ENCODE assay signal across 23 cellular contexts in genomic region chr12:131690320-131690719, GRCh38. TPM values are rescaled to one million over a fixed set of nuclear protein-coding genes. Genes with fewer than 3 reads are reported as not detected.
DNase-seq lines count a peak whose midpoint lies in the region; ATAC-seq, FAIRE-seq and TF ChIP-seq lines count a peak whose summit lies in the region.
"Had no signal": no experiment of that assay in that cellular context is flagged by ENCODE, and none has a peak within 500 bp of the region (broad histone marks: within the 10 kb centered on the region; RNA-seq: fewer than 3 reads in every experiment).

No MANE protein-coding gene starts in this region.

- H2BK5ac ChIP-seq in H1 (ENCODE audit: low read depth, low read length) (no peak overlapping the region), trophoblast cell (ENCODE audit: low read depth, low read length, poor library complexity) (no peak overlapping the region)

- intact Hi-C loops in cardiac septum (cut with DNase I), result no loop called here

- H2BK20ac ChIP-seq in H1 (ENCODE audit: low read length), result 0 out of 2 replicates have a peak overlapping the region, but pooled peaks have one; percentile 21

- H3K4me2 ChIP-seq in H1 (ENCODE audit: insufficient read depth in 1 of 2, low read depth in 2 of 2, low read length in 2 of 2), result no peak overlapping the region
- H3K4me2 ChIP-seq in trophoblast cell (ENCODE audit: low read length), result no peak overlapping the region
- H3K4me2 ChIP-seq: BLaER1 had no signal

- POLR2A ChIA-PET in H1 (lab: Charles Lee; ENCODE audit: partially characterized antibody), result no interaction called here
- POLR2A ChIA-PET in activated CD4-positive, alpha-beta T cell treated with anti-CD3 and anti-CD28 coated beads, Interleukin-2, amount 10 ng/mL, durations not matched to agents 7 days and 5 days (lab: Charles Lee), result no interaction called here

- H3K27ac ChIP-seq in H1 (ENCODE audit: low read depth, low read length) (no peak overlapping the region), trophoblast cell (ENCODE audit: low read depth, low read length) (no peak overlapping the region)
- H3K27ac ChIP-seq: 22Rv1, BLaER1, C4-2B had no signal

- H2BK12ac ChIP-seq in H1 (ENCODE audit: low read depth, low read length) (no peak overlapping the region), trophoblast cell (ENCODE audit: low read length) (no peak overlapping the region)

- WGBS in H1 (ENCODE audit: extremely low coverage in 1 of 2, insufficient coverage in 1 of 2, insufficient read length in 1 of 2, insufficient replicate concordance in 2 of 2, low coverage in 1 of 2, low lambda C conversion rate in 2 of 2, missing lambda C conversion rate in 1 of 2), 2 experiments, result 84% methylated on average over 10 of the region's 10 CpGs; no CpG with 5 or more reads in 1 of the 2 experiments
- no CpG with 5 or more reads among the region's 10 CpGs for WGBS in trophoblast cell (ENCODE audit: extremely low coverage, insufficient coverage, insufficient read length)

- no peak overlapping the region for H4K12ac ChIP-seq in trophoblast cell (ENCODE audit: low read depth, low read length)

- H3K79me2 ChIP-seq in H1 (ENCODE audit: control insufficient read depth in 1 of 2, insufficient read depth in 2 of 2, low read length in 2 of 2), result no peaks in the 10 kb centered on the region
- no peaks in the 10 kb centered on the region for H3K79me2 ChIP-seq in trophoblast cell (ENCODE audit: control insufficient read depth, insufficient read depth, low read length, poor library complexity)

- no peaks in the 10 kb centered on the region for H3K79me1 ChIP-seq in H1 (ENCODE audit: low read depth, low read length)
- no peaks in the 10 kb centered on the region for H3K79me1 ChIP-seq in trophoblast cell (ENCODE audit: low read length)

- H3K4me3 Mint-ChIP-seq in activated CD4-positive, alpha-beta T cell treated with anti-CD3 and anti-CD28 coated beads, Interleukin-2, amount 10 ng/mL, durations not matched to agents 7 days and 5 days, result no peak overlapping the region
- H3K4me3 Mint-ChIP-seq: B cell; CD4-positive, CD25-positive, alpha-beta regulatory T cell; CD8-positive, alpha-beta T cell had no signal

- H3K23ac ChIP-seq in H1 (ENCODE audit: insufficient read length), result no peak overlapping the region
- no peak overlapping the region for H3K23ac ChIP-seq in trophoblast cell (ENCODE audit: low read length)

- no peaks in the 10 kb centered on the region for H3K36me3 ChIP-seq in H1 (ENCODE audit: control insufficient read depth in 2 of 4, insufficient read depth in 4 of 4, low read length in 3 of 4)
- no peaks in the 10 kb centered on the region for H3K36me3 ChIP-seq in trophoblast cell (ENCODE audit: control insufficient read depth in 1 of 2, insufficient read depth in 2 of 2, low read length in 2 of 2)
- H3K36me3 ChIP-seq: BLaER1 had no signal

- H3K4me3 ChIP-seq in H1 (ENCODE audit: extremely low read depth in 1 of 4, insufficient read depth in 2 of 4, low read depth in 3 of 4, low read length in 4 of 4), result no peak overlapping the region
- H3K4me3 ChIP-seq in trophoblast cell (ENCODE audit: low read depth, low read length), result peak overlapping the region; percentile 8
- H3K4me3 ChIP-seq: BLaER1 had no signal

- no peak overlapping the region for H3K14ac ChIP-seq in H1 (ENCODE audit: insufficient read length)
- no peak overlapping the region for H3K14ac ChIP-seq in trophoblast cell (ENCODE audit: low read length)

- peaks cover 0 to 2% (median under 1%) of the 10 kb centered on the region in 4 experiments; a peak in 1 of 7 replicates for H3K4me1 ChIP-seq in H1 (replicated peaks in 1 of 4; ENCODE audit: control insufficient read depth in 3 of 4, insufficient read depth in 4 of 4, low read length in 3 of 4)
- H3K4me1 ChIP-seq in trophoblast cell (ENCODE audit: control insufficient read depth in 1 of 2, insufficient read depth in 2 of 2, low read length in 2 of 2), result no peaks in the 10 kb centered on the region
- H3K4me1 ChIP-seq: BLaER1, Caco-2 had no signal

- CTCF ChIA-PET in H1 (lab: Charles Lee; ENCODE audit: partially characterized antibody), result no interaction called here
- CTCF ChIA-PET in activated CD4-positive, alpha-beta T cell treated with anti-CD3 and anti-CD28 coated beads, Interleukin-2, amount 10 ng/mL, durations not matched to agents 7 days and 5 days (lab: Charles Lee), result no interaction called here

- H2BK15ac ChIP-seq in H1 (ENCODE audit: low read length), result no peak overlapping the region

- TF ChIP-seq EP300 in H1 (IDR thresholded peaks at IDR 0.05; ENCODE audit: borderline replicate concordance in 1 of 2, low read depth in 2 of 2, low read length in 2 of 2), result no peak

- H3K9me3 Mint-ChIP-seq in activated CD4-positive, alpha-beta T cell treated with anti-CD3 and anti-CD28 coated beads, Interleukin-2, amount 10 ng/mL, durations not matched to agents 7 days and 5 days, result peaks cover 9% of the 10 kb centered on the region
- H3K9me3 Mint-ChIP-seq: CD8-positive, alpha-beta T cell had no signal

- no peak overlapping the region for H2BK120ac ChIP-seq in H1 (replicated peaks; ENCODE audit: low read depth, low read length)
- H2BK120ac ChIP-seq in trophoblast cell (ENCODE audit: insufficient read depth, low read length, poor library complexity), result no peak overlapping the region

- H3K27me3 ChIP-seq in H1 (replicated peaks in 1 of 4; ENCODE audit: control insufficient read depth in 3 of 4, extremely low read depth in 1 of 4, insufficient read depth in 3 of 4, low read length in 3 of 4) (no peaks in the 10 kb centered on the region), trophoblast cell (ENCODE audit: insufficient read depth, low read length) (no peaks in the 10 kb centered on the region)
- H3K27me3 ChIP-seq: BLaER1 had no signal

- no peak overlapping the region for H3K56ac ChIP-seq in H1 (replicated peaks; ENCODE audit: insufficient read length, low read depth, low read length)

- no peaks in the 10 kb centered on the region for H3K36me3 Mint-ChIP-seq in activated CD4-positive, alpha-beta T cell treated with anti-CD3 and anti-CD28 coated beads, Interleukin-2, amount 10 ng/mL, durations not matched to agents 7 days and 5 days (ENCODE audit: low read depth)
- H3K36me3 Mint-ChIP-seq: CD4-positive, CD25-positive, alpha-beta regulatory T cell; CD8-positive, alpha-beta T cell had no signal

- no peak overlapping the region for H4K8ac ChIP-seq in H1 (ENCODE audit: extremely low read depth, insufficient read depth, low read length)
- no peak overlapping the region for H4K8ac ChIP-seq in trophoblast cell (ENCODE audit: low read depth, low read length)

- H3K4ac ChIP-seq in H1 (replicated peaks; ENCODE audit: insufficient read length, low read depth, low read length) (no peak overlapping the region), trophoblast cell (ENCODE audit: low read depth, low read length) (no peak overlapping the region)

- no peak overlapping the region; the same call in 1 of the 2 replicates for H2AK5ac ChIP-seq in H1 (ENCODE audit: low read depth, low read length)
- H2AK5ac ChIP-seq in trophoblast cell (ENCODE audit: low read length), result no peak overlapping the region

- no peak overlapping the region for H4K91ac ChIP-seq in H1 (replicated peaks; ENCODE audit: insufficient read length, low read length)
- H4K91ac ChIP-seq in trophoblast cell (ENCODE audit: low read depth, low read length), result no peak overlapping the region

- H2AFZ ChIP-seq in H1 (ENCODE audit: low read length) (no peak overlapping the region), trophoblast cell (ENCODE audit: insufficient read depth, low read length, poor library complexity) (no peak overlapping the region)

- DNase-seq in activated CD8-positive, alpha-beta memory T cell treated with anti-CD3 and anti-CD28 coated beads for 24 hours, result peak; percentile 26
- DNase-seq in activated CD8-positive, alpha-beta memory T cell treated with anti-CD3 and anti-CD28 coated beads, Interleukin-2, amount 50 U/mL, for 48 hours, result no peak
- DNase-seq in H1 (ENCODE audit: low read depth in 1 of 2, low spot score in 2 of 2), result no peak
- peak; percentile 23 for DNase-seq in left lobe of liver (ENCODE audit: low spot score)
- no peak for DNase-seq in trophoblast cell
- DNase-seq in cardiac septum (ENCODE audit: low spot score), result no peak
- no peak for DNase-seq in activated T-cell treated with anti-CD3 and anti-CD28 coated beads, Interleukin-2, amount 50 U/mL, for 1 hour
- no peak for DNase-seq in activated CD4-positive, alpha-beta T cell treated with anti-CD3 and anti-CD28 coated beads, Interleukin-2, amount 10 ng/mL, durations not matched to agents 7 days and 5 days
- DNase-seq: Caco-2; CD4-positive, CD25-positive, alpha-beta regulatory T cell; DMS153; DND-41; GOT3; H7; HCEC 1CT had no signal

- no peak overlapping the region for H3K9ac ChIP-seq in H1 (replicated peaks in 1 of 4; ENCODE audit: extremely low read depth in 1 of 4, low read depth in 3 of 4, low read length in 3 of 4)
- H3K9ac ChIP-seq in trophoblast cell (ENCODE audit: low read length), result no peak overlapping the region
- H3K9ac ChIP-seq: BLaER1 had no signal

- H3K9me3 ChIP-seq in H1 (ENCODE audit: insufficient read depth in 2 of 2, low read depth in 1 of 2, low read length in 1 of 2), result no peaks in the 10 kb centered on the region; a peak in 1 of 4 replicates
- peaks cover 18% of the 10 kb centered on the region for H3K9me3 ChIP-seq in trophoblast cell (ENCODE audit: insufficient read depth, low read depth, low read length)
- H3K9me3 ChIP-seq: Caco-2 had no signal

- peaks cover 15% of the 10 kb centered on the region; the same call in 1 of the 2 replicates for H3K23me2 ChIP-seq in H1 (ENCODE audit: low read depth, low read length)

- H3K18ac ChIP-seq in H1 (ENCODE audit: extremely low read depth, low read length) (no peak overlapping the region), trophoblast cell (ENCODE audit: low read length) (no peak overlapping the region)

- H4K20me1 ChIP-seq in H1 (replicated peaks in 1 of 2; ENCODE audit: control insufficient read depth in 1 of 2, insufficient read depth in 2 of 2, low read length in 2 of 2), result peaks cover 0 to 2% of the 10 kb centered on the region in 2 experiments
- H4K20me1 ChIP-seq: BLaER1 had no signal

- TF ChIP-seq POLR2A in H1 (IDR thresholded peaks at IDR 0.05; ENCODE audit: control extremely low read depth in 1 of 2, low read depth in 2 of 2, low read length in 2 of 2), result no peak

- no peak overlapping the region for H3K27ac Mint-ChIP-seq in activated CD4-positive, alpha-beta T cell treated with anti-CD3 and anti-CD28 coated beads, Interleukin-2, amount 10 ng/mL, durations not matched to agents 7 days and 5 days
- H3K27ac Mint-ChIP-seq: B cell; CD8-positive, alpha-beta T cell had no signal

- H3K27me3 Mint-ChIP-seq in activated CD4-positive, alpha-beta T cell treated with anti-CD3 and anti-CD28 coated beads, Interleukin-2, amount 10 ng/mL, durations not matched to agents 7 days and 5 days, result no peaks in the 10 kb centered on the region
- H3K27me3 Mint-ChIP-seq: CD4-positive, CD25-positive, alpha-beta regulatory T cell had no signal

- FAIRE-seq in H1 (lab: Jason Lieb, UNC), result no peak
- FAIRE-seq: A204.1, G401.6, GM12892 had no signal

- no peaks in the 10 kb centered on the region for H3K4me1 Mint-ChIP-seq in activated CD4-positive, alpha-beta T cell treated with anti-CD3 and anti-CD28 coated beads, Interleukin-2, amount 10 ng/mL, durations not matched to agents 7 days and 5 days
- H3K4me1 Mint-ChIP-seq: B cell; CD4-positive, CD25-positive, alpha-beta regulatory T cell had no signal

- TF ChIP-seq RAD21 in H1 (IDR thresholded peaks at IDR 0.05 in 1 of 2, conservative IDR thresholded peaks at IDR 0.05 in 1 of 2; ENCODE audit: low read depth in 2 of 2, low read length in 2 of 2), result no peak

- no peak overlapping the region for H4K5ac ChIP-seq in H1 (ENCODE audit: insufficient read length, low read depth, low read length)

- ATAC-seq in left lobe of liver, result no peak
- ATAC-seq: CD8-positive, alpha-beta T cell had no signal

- TF ChIP-seq CTCF in H1 (IDR thresholded peaks at IDR 0.05; ENCODE audit: control extremely low read depth in 1 of 3, insufficient read depth in 1 of 3, low read depth in 1 of 3, low read length in 3 of 3), result no peak

RNA-seq across cellular contexts. Expression of gene SFSWAP, which starts 20.6 kb away (rescaled TPM):
- 48.3 and 49.5 TPM in 2 replicates for total RNA-seq in H1 (2021; fragmentation: NEBNext Ultra II Directional; extraction: Animal tissue kit (Norgen Biotek cat#: 25700))
- 36.5 and 64.4 TPM in 2 replicates for polyA plus RNA-seq in H1 (2011; rRNA removed)
- polyA plus RNA-seq in H1 (2011; cell fraction: cytosol; rRNA removed), result 25.1 TPM
- 154 TPM for polyA plus RNA-seq in H1 (2011; cell fraction: nucleus; rRNA removed)
- polyA plus RNA-seq in H1 (2012, experiment 1 of 2), result 35.4 to 37.3 TPM (median 36.3 TPM) in 4 replicates
- 13.3 TPM for polyA plus RNA-seq in H1 (2012, experiment 2 of 2)
- polyA plus RNA-seq in H1 (2013, experiment 1 of 2), result 51.5 TPM
- polyA plus RNA-seq in H1 (2013, experiment 2 of 2), result 47.2 TPM
- 18.9 and 20.6 TPM in 2 replicates for polyA minus RNA-seq in H1 (2011; rRNA and poly(A)+ RNA removed)
- 20.5 TPM for polyA minus RNA-seq in H1 (2011; cell fraction: cytosol; rRNA and poly(A)+ RNA removed)
- 37.8 TPM for polyA minus RNA-seq in H1 (2011; cell fraction: nucleus; rRNA and poly(A)+ RNA removed)
- total RNA-seq in left lobe of liver (15.7 TPM), cardiac septum (20.9 TPM)
- polyA plus RNA-seq in trophoblast cell (2013), result 38.0 and 38.5 TPM in 2 replicates
- 10 to 100 TPM; 51.4 to 59.0 TPM for total RNA-seq in activated CD4-positive, alpha-beta T cell treated with anti-CD3 and anti-CD28 coated beads, Interleukin-2, amount 10 ng/mL, durations not matched to agents 7 days and 5 days

Comparison
In these comparisons a context has a peak if more than half of its experiments do, and no peak if none do; other contexts are left out.
1. DNase-seq: peak in activated CD8-positive, alpha-beta memory T cell treated with anti-CD3 and anti-CD28 coated beads for 24 hours (single experiment) and left lobe of liver (single experiment); none in activated CD8-positive, alpha-beta memory T cell treated with anti-CD3 and anti-CD28 coated beads, Interleukin-2, amount 50 U/mL, for 48 hours (single experiment), H1 (0 of 2), trophoblast cell (0 of 2), cardiac septum (single experiment), activated T-cell treated with anti-CD3 and anti-CD28 coated beads, Interleukin-2, amount 50 U/mL, for 1 hour (single experiment) and activated CD4-positive, alpha-beta T cell treated with anti-CD3 and anti-CD28 coated beads, Interleukin-2, amount 10 ng/mL, durations not matched to agents 7 days and 5 days (single experiment).